9 cellular contexts compared by ENCODE assay signal in genomic region chr6:35317483-35318199, GRCh38. TPM values are rescaled to one million over a fixed set of nuclear protein-coding genes. Genes with fewer than 3 reads are reported as not detected.
DNase-seq lines count a peak whose midpoint lies in the region; ATAC-seq lines count a peak whose summit lies in the region.
"Had no signal": no experiment of that assay in that cellular context is flagged by ENCODE, and none has a peak within 500 bp of the region (broad histone marks: within the 10 kb centered on the region; RNA-seq: fewer than 3 reads in every experiment).

No MANE protein-coding gene starts in this region.

- H3K36me3 Mint-ChIP-seq in activated T-helper 17 cell treated with anti-CD3 and anti-CD28 coated beads, Interleukin-2, amount 50 U/mL, for 72 hours (ENCODE audit: low read depth) = peaks cover 98% of the 10 kb centered on the region

- no peaks in the 10 kb centered on the region for H3K27me3 Mint-ChIP-seq in activated T-helper 17 cell treated with anti-CD3 and anti-CD28 coated beads, Interleukin-2, amount 50 U/mL, for 72 hours

- WGBS in iPS DF 6.9 (ENCODE audit: insufficient coverage, insufficient read length) = no CpG with 5 or more reads among the region's 28 CpGs

- H3K4me3 Mint-ChIP-seq in activated T-helper 17 cell treated with anti-CD3 and anti-CD28 coated beads, Interleukin-2, amount 50 U/mL, for 72 hours = no peak overlapping the region

- H3K27ac Mint-ChIP-seq in activated T-helper 17 cell treated with anti-CD3 and anti-CD28 coated beads, Interleukin-2, amount 50 U/mL, for 72 hours = peak overlapping the region; percentile 33

- peak overlapping the region; percentile 60 for H3K4me3 ChIP-seq in iPS DF 6.9 (ENCODE audit: low read length)
- H3K4me3 ChIP-seq in skeletal muscle tissue (ENCODE audit: low read length in 3 of 3) = peak overlapping the region; percentile 67 to 79 (median 78)

- H3K9ac ChIP-seq in skeletal muscle tissue (ENCODE audit: low read depth in 1 of 3, low read length in 3 of 3) = peak overlapping the region; percentile 73 to 84 (median 76)

- H3K27me3 ChIP-seq in iPS DF 6.9 (ENCODE audit: control insufficient read depth, insufficient read depth, low read length) (peaks cover 7% of the 10 kb centered on the region), skeletal muscle tissue (ENCODE audit: control insufficient read depth in 3 of 3, insufficient read depth in 3 of 3, low read length in 3 of 3) (no peaks in the 10 kb centered on the region)

- H3K9me3 Mint-ChIP-seq in activated T-helper 17 cell treated with anti-CD3 and anti-CD28 coated beads, Interleukin-2, amount 50 U/mL, for 72 hours = no peaks in the 10 kb centered on the region

- H3K36me3 ChIP-seq in iPS DF 6.9 (ENCODE audit: control insufficient read depth, insufficient read depth, low read length) (0 out of 2 replicates have a peak, but pooled peaks cover 3% of the 10 kb centered on the region), skeletal muscle tissue (ENCODE audit: control insufficient read depth in 3 of 3, insufficient read depth in 3 of 3, low read length in 3 of 3) (no peaks in the 10 kb centered on the region)

- peaks cover 34% of the 10 kb centered on the region for H3K4me1 Mint-ChIP-seq in activated T-helper 17 cell treated with anti-CD3 and anti-CD28 coated beads, Interleukin-2, amount 50 U/mL, for 72 hours

- DNase-seq in HK-2 (ENCODE audit: unreplicated experiment) (peak; percentile 26), iPS DF 6.9 (ENCODE audit: low read depth, low spot score) (no peak), HUDEP-2 (lab: John Stamatoyannopoulos, UW; ENCODE audit: unreplicated experiment in 76 of 76) (no peak), activated gamma-delta T cell treated with Interleukin-2 at 50 U/mL for 16 hours (no peak)
- DNase-seq: stimulated activated naive CD8-positive, alpha-beta T cell treated with anti-CD3 and anti-CD28 coated beads, Interleukin-15, Interleukin-2, amounts not matched to agents 100 U/mL and 50 U/mL, for 24 hours had no signal

- H3K27ac ChIP-seq in iPS DF 6.9 (ENCODE audit: low read length) (no peak overlapping the region), skeletal muscle tissue (ENCODE audit: low read depth, low read length) (no peak overlapping the region)

- ATAC-seq in activated T-helper 17 cell treated with anti-CD3 and anti-CD28 coated beads, Interleukin-2, amount 50 U/mL, for 72 hours (replicated peaks) = no peak
- no peak for ATAC-seq in HG03565 (IDR thresholded peaks at IDR 0.05; ENCODE audit: unreplicated experiment)
- no peak for ATAC-seq in HG03342 (IDR thresholded peaks at IDR 0.05; ENCODE audit: unreplicated experiment)
- ATAC-seq: stimulated activated naive CD8-positive, alpha-beta T cell treated with anti-CD3 and anti-CD28 coated beads, Interleukin-15, Interleukin-2, amounts not matched to agents 100 U/mL and 50 U/mL, for 24 hours had no signal

- no peaks in the 10 kb centered on the region for H3K9me3 ChIP-seq in iPS DF 6.9 (ENCODE audit: control insufficient read depth, insufficient read depth, low read length)
- no peaks in the 10 kb centered on the region for H3K9me3 ChIP-seq in skeletal muscle tissue (ENCODE audit: control insufficient read depth in 3 of 3, low read length in 3 of 3)

- H3K4me1 ChIP-seq in iPS DF 6.9 (ENCODE audit: control insufficient read depth, insufficient read depth, low read length) (peaks cover 4% of the 10 kb centered on the region), skeletal muscle tissue (ENCODE audit: control insufficient read depth in 3 of 3, insufficient read depth in 3 of 3, low read length in 3 of 3) (peaks cover 13 to 15% (median 13%) of the 10 kb centered on the region in 3 donors)

RNA-seq across cellular contexts. Expression of gene DEF6, which starts 20.0 kb away (rescaled TPM):
- total RNA-seq in activated T-helper 17 cell treated with anti-CD3 and anti-CD28 coated beads, Interleukin-2, amount 50 U/mL, for 72 hours = 100 to 1,000 TPM; 117 to 133 TPM
- 5.2 TPM for total RNA-seq in skeletal muscle tissue

RNA-seq across cellular contexts. Expression of gene PPARD, which starts 24.7 kb away (rescaled TPM):
- total RNA-seq in activated T-helper 17 cell treated with anti-CD3 and anti-CD28 coated beads, Interleukin-2, amount 50 U/mL, for 72 hours = 10 to 100 TPM; 21.0 to 27.9 TPM
- 2.6 TPM for total RNA-seq in skeletal muscle tissue

RNA-seq across cellular contexts. Expression of gene ZNF76, which starts 58.1 kb away (rescaled TPM):
- total RNA-seq in activated T-helper 17 cell treated with anti-CD3 and anti-CD28 coated beads, Interleukin-2, amount 50 U/mL, for 72 hours = 10 to 100 TPM; 44.3 to 53.2 TPM
- 16.7 TPM for total RNA-seq in skeletal muscle tissue

Comparison
In these comparisons a context has a peak if more than half of its experiments do, and no peak if none do; other contexts are left out.
1. RNA of gene DEF6, which starts 20.0 kb away (total RNA-seq): 117 to 133 TPM in activated T-helper 17 cell treated with anti-CD3 and anti-CD28 coated beads, Interleukin-2, amount 50 U/mL, for 72 hours; 5.2 TPM in skeletal muscle tissue (single experiment); every median in the first group is over 10 times any median in the second.